ENCODE assay signal across 2 cellular contexts in genomic region chr22:17911887-17912286, GRCh38.
TF ChIP-seq lines count a peak whose summit lies in the region.

No MANE protein-coding gene starts in this region.

TF ChIP-seq in SK-N-SH, 30 proteins besides CTCF, POLR2A, EP300 and RAD21 (continued from another document):
- TF ChIP-seq REST (IDR thresholded peaks at IDR 0.05; ENCODE audit: low read depth, low read length): no peak
- no peak for TF ChIP-seq ELF1 (IDR thresholded peaks at IDR 0.05)
- no peak for TF ChIP-seq RXRA (IDR thresholded peaks at IDR 0.05; ENCODE audit: borderline replicate concordance, low read depth)
- no peak for TF ChIP-seq USF1 (IDR thresholded peaks at IDR 0.05; ENCODE audit: borderline replicate concordance, low read depth)
- TF ChIP-seq MXI1 (IDR thresholded peaks at IDR 0.05; ENCODE audit: low read depth, low read length): no peak
- TF ChIP-seq JUND (IDR thresholded peaks at IDR 0.05): no peak
- no peak for TF ChIP-seq PBX3 (IDR thresholded peaks at IDR 0.05)
- no peak for TF ChIP-seq NFIC (IDR thresholded peaks at IDR 0.05; ENCODE audit: borderline replicate concordance)
- TF ChIP-seq IRF3 (IDR thresholded peaks at IDR 0.05; ENCODE audit: low read depth, low read length): no peak

TF ChIP-seq in SK-N-SH treated with all-trans-retinoic acid at 6 μM for 48 hours, 23 proteins besides CTCF, POLR2A, EP300 and RAD21 (continued from another document):
- no peak for TF ChIP-seq CSRNP3 (CRISPR knock-in tag; IDR thresholded peaks at IDR 0.05)
- TF ChIP-seq ZNF8 (CRISPR knock-in tag; IDR thresholded peaks at IDR 0.05): no peak
- no peak for TF ChIP-seq ARNTL (CRISPR knock-in tag; IDR thresholded peaks at IDR 0.05; ENCODE audit: borderline replicate concordance, low read depth)
- no peak for TF ChIP-seq TCF4 (CRISPR knock-in tag; IDR thresholded peaks at IDR 0.05; ENCODE audit: borderline replicate concordance)
